In the genomic region with DNA sequence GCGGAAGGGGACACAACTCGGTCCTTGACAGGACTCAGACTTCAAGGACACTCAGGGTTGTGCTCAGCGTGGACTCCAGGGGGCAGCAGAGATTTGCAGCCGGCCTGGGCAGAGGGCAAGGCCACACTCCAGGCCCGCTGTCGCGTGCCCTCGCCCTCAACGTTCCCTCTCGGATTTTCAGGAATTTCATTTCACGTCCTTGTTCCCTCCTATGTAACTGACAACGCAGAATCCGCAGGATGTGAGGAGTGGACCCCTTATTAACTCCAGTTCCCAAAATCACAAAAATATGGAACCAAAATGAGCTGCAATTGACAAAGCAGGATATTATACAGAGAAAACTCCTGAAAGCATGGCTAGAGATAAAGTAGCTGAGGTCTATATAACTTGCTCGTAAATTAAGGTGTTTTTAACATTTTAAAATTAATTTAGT, we compare ENCODE assay signal across 9 cellular contexts. TPM values are rescaled to one million over a fixed set of nuclear protein-coding genes. Genes with fewer than 3 reads are reported as not detected.
A peak's percentile ranks its signal among the peaks of the same experiment; 100 is the strongest.
DNase-seq lines count a peak whose midpoint lies in the region; ATAC-seq and TF ChIP-seq lines count a peak whose summit lies in the region.
"Had no signal": no experiment of that assay in that cellular context is flagged by ENCODE, and none has a peak within 500 bp of the region (broad histone marks: within the 10 kb centered on the region; RNA-seq: fewer than 3 reads in every experiment).

No MANE protein-coding gene starts in this region.

- no peaks in the 10 kb centered on the region for H3K36me3 ChIP-seq in DOHH2 (ENCODE audit: control insufficient read depth, low read length)
- no peaks in the 10 kb centered on the region for H3K36me3 ChIP-seq in RWPE2 (ENCODE audit: low read depth)
- no peaks in the 10 kb centered on the region for H3K36me3 ChIP-seq in vagina

- H3K4me1 ChIP-seq in DOHH2 (ENCODE audit: control insufficient read depth, low read length) (no peaks in the 10 kb centered on the region), RWPE2 (ENCODE audit: insufficient read depth, poor library complexity, severe bottlenecking) (peaks cover 3% of the 10 kb centered on the region), vagina (no peaks in the 10 kb centered on the region)

- intact Hi-C loops in vagina (cut with DNase I) = loop anchor here (5.0 to 10.0 kb wide), 2 partner anchors 137 to 324 kb away; no protein-coding TSS in a partner anchor

- H3F3A ChIP-seq in DOHH2 (ENCODE audit: control insufficient read depth, insufficient read depth) = no peaks in the 10 kb centered on the region

- peak; percentile 89 for TF ChIP-seq CTCF in DOHH2 (IDR thresholded peaks at IDR 0.05; ENCODE audit: low read depth, low read length, poor library complexity, severe bottlenecking)
- peak; percentile 98 for TF ChIP-seq CTCF in RWPE2 (IDR thresholded peaks at IDR 0.05; ENCODE audit: poor library complexity, severe bottlenecking)
- TF ChIP-seq CTCF in vagina (IDR thresholded peaks at IDR 0.05) = peak; percentile 35 to 84 (median 79)

- H3K4me3 ChIP-seq in DOHH2 (ENCODE audit: low read length) (no peak overlapping the region), RWPE2 (ENCODE audit: severe bottlenecking) (no peak overlapping the region), vagina (no peak overlapping the region)

- H3K9me2 ChIP-seq in DOHH2 (replicated peaks; ENCODE audit: control insufficient read depth, low read length) = no peaks in the 10 kb centered on the region

- peak; percentile 70 for DNase-seq in HPDE6-E6E7 (ENCODE audit: extremely low spot score)
- no peak for DNase-seq in RWPE2 (ENCODE audit: low spot score)
- peak; percentile 40 for DNase-seq in activated effector memory CD4-positive, alpha-beta T cell treated with Interleukin-2 at 50 U/mL for 16 hours
- peak; percentile 61 for DNase-seq in germinal center (ENCODE audit: low spot score)
- DNase-seq in pons (ENCODE audit: low spot score) = peak; percentile 55
- DNase-seq in vagina (ENCODE audit: extremely low spot score in 2 of 2) = peak in 1 of 2 donors; percentile 74

- ATAC-seq in GM21515 (IDR thresholded peaks at IDR 0.05; ENCODE audit: unreplicated experiment) = peak; percentile 95
- ATAC-seq in RWPE2 (ENCODE audit: low read depth) = peak; percentile 98

- H3K4me2 ChIP-seq in DOHH2 (ENCODE audit: low read length) = no peak overlapping the region

- no peak overlapping the region for H3K27ac ChIP-seq in DOHH2 (ENCODE audit: low read depth, low read length)
- no peak overlapping the region for H3K27ac ChIP-seq in RWPE2 (ENCODE audit: poor library complexity, severe bottlenecking)
- no peak overlapping the region for H3K27ac ChIP-seq in vagina
- H3K27ac ChIP-seq: epithelial cell of prostate had no signal

- H3K27me3 ChIP-seq in DOHH2 (ENCODE audit: control insufficient read depth, low read length) = no peaks in the 10 kb centered on the region; the same call in 1 of the 2 replicates
- H3K27me3 ChIP-seq in RWPE2 (ENCODE audit: insufficient read depth, poor library complexity, severe bottlenecking) = no peaks in the 10 kb centered on the region
- H3K27me3 ChIP-seq in vagina = no peaks in the 10 kb centered on the region

- H4K20me1 ChIP-seq in DOHH2 (ENCODE audit: control insufficient read depth, insufficient read depth, low read depth, low read length) = no peaks in the 10 kb centered on the region

- TF ChIP-seq POLR2A in vagina (IDR thresholded peaks at IDR 0.05) = no peak

- H3K9me3 ChIP-seq in DOHH2 (ENCODE audit: control insufficient read depth, insufficient read depth, low read length) = no peaks in the 10 kb centered on the region
- no peaks in the 10 kb centered on the region for H3K9me3 ChIP-seq in RWPE2 (ENCODE audit: severe bottlenecking)
- no peaks in the 10 kb centered on the region for H3K9me3 ChIP-seq in vagina

- no peaks in the 10 kb centered on the region for H3K79me2 ChIP-seq in DOHH2 (ENCODE audit: control insufficient read depth, low read length)

RNA-seq across cellular contexts. Expression of gene DCTD, which starts 21.0 kb away (rescaled TPM):
- total RNA-seq in vagina = 40.0 TPM
